ENCODE assay signal across 8 cellular contexts in the genomic region with DNA sequence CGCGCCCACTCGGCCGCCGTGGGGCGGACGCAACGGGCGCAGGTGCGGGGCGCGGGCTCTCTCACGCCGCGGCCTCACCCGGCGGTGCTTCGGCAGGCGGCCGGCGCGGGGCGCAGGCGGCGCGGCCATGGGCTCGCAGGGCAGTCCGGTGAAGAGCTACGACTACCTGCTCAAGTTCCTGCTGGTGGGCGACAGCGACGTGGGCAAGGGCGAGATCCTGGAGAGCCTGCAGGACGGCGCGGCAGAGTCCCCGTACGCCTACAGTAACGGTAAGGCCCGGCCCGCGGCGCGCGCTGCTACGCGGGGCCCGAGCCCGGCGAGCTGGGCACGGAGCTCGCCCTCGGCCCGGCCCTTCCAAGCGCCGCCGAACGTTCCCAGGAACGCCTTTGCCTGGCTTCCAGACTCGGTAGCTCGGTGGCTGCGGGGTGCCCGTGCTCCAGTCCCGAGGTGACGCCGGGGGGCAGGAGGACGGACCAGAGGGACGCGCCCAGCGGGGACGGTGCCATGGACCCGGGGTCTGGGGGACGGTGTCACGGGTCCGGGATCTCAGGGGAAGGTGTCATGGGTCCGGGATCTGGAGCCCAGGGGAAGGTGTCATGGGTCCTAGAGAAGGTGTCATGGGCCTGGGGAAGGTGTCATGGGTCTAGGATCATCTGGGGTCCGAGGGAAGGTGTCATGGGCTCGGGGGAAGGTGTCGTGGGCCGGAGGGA. TPM values are rescaled to one million over a fixed set of nuclear protein-coding genes. Genes with fewer than 3 reads are reported as not detected.
DNase-seq lines count a peak whose midpoint lies in the region; ATAC-seq and TF ChIP-seq lines count a peak whose summit lies in the region.

No MANE protein-coding gene starts in this region.

- H3K4me1 ChIP-seq in adipocyte (ENCODE audit: control insufficient read depth, insufficient read depth, low read length): peaks cover 58% of the 10 kb centered on the region
- peaks cover 18 to 66% (median 53%) of the 10 kb centered on the region in 5 donors for H3K4me1 ChIP-seq in subcutaneous abdominal adipose tissue (ENCODE audit: control insufficient read depth in 5 of 5, insufficient read depth in 5 of 5, low read length in 5 of 5)

- no peak for ATAC-seq in GM18868 (IDR thresholded peaks at IDR 0.05; ENCODE audit: unreplicated experiment)

- intact Hi-C loops in CD14-positive monocyte (cut with micrococcal nuclease): no loop called here

- DNase-seq in CD14-positive monocyte (ENCODE audit: low spot score) (no peak), HFF-Myc (ENCODE audit: extremely low read depth, low read depth) (no peak), adipocyte (ENCODE audit: low read depth) (peak; percentile 87), iris pigment epithelial cell (ENCODE audit: low read depth) (peak; percentile 66), middle frontal gyrus (ENCODE audit: extremely low spot score, low spot score) (no peak), glomerular visceral epithelial cell (ENCODE audit: extremely low spot score) (no peak)

- H3K27me3 Mint-ChIP-seq in CD14-positive monocyte (ENCODE audit: low read depth in 3 of 3): peaks cover 3 to 13% (median 10%) of the 10 kb centered on the region in 3 donors

- H3K27me3 ChIP-seq in adipocyte (replicated peaks; ENCODE audit: control insufficient read depth, insufficient read depth, low read length): no peaks in the 10 kb centered on the region
- H3K27me3 ChIP-seq in subcutaneous abdominal adipose tissue (ENCODE audit: control insufficient read depth in 5 of 5, insufficient read depth in 4 of 5, low read length in 5 of 5): peaks cover 0 to 2% (median 0%) of the 10 kb centered on the region in 5 donors

- H3K36me3 ChIP-seq in adipocyte (ENCODE audit: control insufficient read depth, insufficient read depth, low read length, severe bottlenecking): peaks cover 4% of the 10 kb centered on the region
- peaks cover 0 to 8% (median 3%) of the 10 kb centered on the region in 5 donors for H3K36me3 ChIP-seq in subcutaneous abdominal adipose tissue (ENCODE audit: control insufficient read depth in 5 of 5, insufficient read depth in 5 of 5, low read length in 5 of 5)

- H3K4me1 Mint-ChIP-seq in CD14-positive monocyte: peaks cover 59% of the 10 kb centered on the region

- peak overlapping the region; percentile 74 for H3K4me3 ChIP-seq in HFF-Myc (replicated peaks; ENCODE audit: low read depth, low read length)
- H3K4me3 ChIP-seq in adipocyte (ENCODE audit: low read length): peak overlapping the region; percentile 96
- H3K4me3 ChIP-seq in subcutaneous abdominal adipose tissue (ENCODE audit: low read depth in 1 of 5, low read length in 5 of 5): peak overlapping the region; percentile 73 to 96 (median 85)

- H3K9me3 Mint-ChIP-seq in CD14-positive monocyte: peaks cover 0 to 3% (median 0%) of the 10 kb centered on the region in 7 donors

- H3K36me3 Mint-ChIP-seq in CD14-positive monocyte: peaks cover 7 to 12% of the 10 kb centered on the region in 2 donors

- H3K27ac ChIP-seq in subcutaneous abdominal adipose tissue (ENCODE audit: low read depth, low read length): peak overlapping the region; percentile 46

- H3K27ac Mint-ChIP-seq in CD14-positive monocyte: peak overlapping the region; percentile 82 to 92 (median 84)

- no peaks in the 10 kb centered on the region for H3K9me3 ChIP-seq in adipocyte (ENCODE audit: control insufficient read depth, low read length)
- H3K9me3 ChIP-seq in subcutaneous abdominal adipose tissue (ENCODE audit: control insufficient read depth in 5 of 5, low read length in 5 of 5): no peaks in the 10 kb centered on the region

- H3K9ac ChIP-seq in adipocyte (ENCODE audit: low read length) (peak overlapping the region; percentile 97), subcutaneous abdominal adipose tissue (ENCODE audit: low read length in 5 of 5) (peak overlapping the region; percentile 48 to 90 (median 78))

- TF ChIP-seq CTCF in CD14-positive monocyte (IDR thresholded peaks at IDR 0.05) (no peak), HFF-Myc (IDR thresholded peaks at IDR 0.05; ENCODE audit: low read depth, low read length, missing control alignments) (no peak)

- H3K4me3 Mint-ChIP-seq in CD14-positive monocyte: peak overlapping the region; percentile 87 to 95

RNA-seq across cellular contexts. Expression of gene RAB40C, which starts 0.5 kb away (rescaled TPM):
- polyA plus RNA-seq in CD14-positive monocyte: 10 to 100 TPM; 10.0 to 10.9 TPM

RNA-seq across cellular contexts. Expression of gene PIGQ, which starts 20.6 kb away (rescaled TPM):
- polyA plus RNA-seq in CD14-positive monocyte: 10 to 100 TPM; 11.4 to 12.1 TPM

RNA-seq across cellular contexts. Expression of gene NHLRC4, which starts 23.5 kb away (rescaled TPM):
- under 1 TPM; 0.29 to 0.57 TPM for polyA plus RNA-seq in CD14-positive monocyte

RNA-seq across cellular contexts. Expression of gene PRR35, which starts 30.1 kb away (rescaled TPM):
- not detected for polyA plus RNA-seq in CD14-positive monocyte

RNA-seq across cellular contexts. Expression of gene WFIKKN1, which starts 40.5 kb away (rescaled TPM):
- not detected for polyA plus RNA-seq in CD14-positive monocyte

Comparison
In these comparisons a context has a peak if more than half of its experiments do, and no peak if none do; other contexts are left out.
1. DNase-seq: peak in adipocyte (single experiment) and iris pigment epithelial cell (single experiment); none in CD14-positive monocyte (single experiment), HFF-Myc (single experiment), middle frontal gyrus (single experiment) and glomerular visceral epithelial cell (single experiment).
2. Peak in every context shown above with its lines, with median percentiles within 50 percentile points of each other: H3K4me3 ChIP-seq.